In the genomic region with DNA sequence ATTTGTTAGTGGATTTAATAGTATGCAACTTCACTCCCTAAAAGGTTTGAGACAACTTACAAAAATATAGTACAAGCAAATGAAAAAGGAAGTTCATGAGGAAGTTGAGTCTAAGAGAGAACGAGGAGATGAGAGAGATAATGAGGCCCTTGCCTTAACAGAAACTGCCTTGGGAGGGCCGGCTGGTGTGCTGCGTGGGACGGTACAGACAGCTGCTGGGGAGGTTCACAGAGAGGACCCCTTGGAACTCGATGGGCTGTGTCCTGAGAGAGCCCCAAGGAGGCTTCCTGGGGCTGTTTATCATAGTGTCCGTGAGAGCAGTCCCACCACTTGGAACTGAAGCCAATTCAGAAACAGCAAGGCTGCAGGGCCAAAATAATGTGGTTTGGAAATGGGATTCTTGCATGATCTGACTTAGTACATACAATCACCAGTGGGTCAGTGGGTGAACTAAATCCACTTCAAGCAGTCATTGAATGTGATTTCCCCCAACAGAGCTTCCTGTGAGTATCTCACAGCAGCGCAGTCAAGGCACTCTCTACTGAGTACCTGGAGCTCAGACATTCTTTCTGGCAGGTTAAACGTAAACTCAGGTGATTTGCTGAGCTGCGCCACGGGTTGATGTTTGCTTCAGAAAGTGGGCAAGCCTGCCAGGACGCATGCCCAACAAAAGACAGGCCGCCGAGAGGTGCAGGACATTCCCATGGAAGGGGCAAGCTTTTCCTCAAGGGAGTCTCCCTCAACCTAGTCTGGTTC, we compare ENCODE assay signal across 10 cellular contexts.
DNase-seq lines count a peak whose midpoint lies in the region; ATAC-seq and TF ChIP-seq lines count a peak whose summit lies in the region.
"Had no signal": no experiment of that assay in that cellular context is flagged by ENCODE, and none has a peak within 500 bp of the region (broad histone marks: within the 10 kb centered on the region; RNA-seq: fewer than 3 reads in every experiment).

No MANE protein-coding gene starts in this region.

- no peaks in the 10 kb centered on the region for H3K9me3 ChIP-seq in left ventricle myocardium inferior (replicated peaks)
- H3K9me3 ChIP-seq in right atrium auricular region: no peaks in the 10 kb centered on the region
- no peaks in the 10 kb centered on the region for H3K9me3 ChIP-seq in esophagus squamous epithelium

- peaks cover 74% of the 10 kb centered on the region for H3K36me3 ChIP-seq in left ventricle myocardium inferior
- peaks cover 66% of the 10 kb centered on the region for H3K36me3 ChIP-seq in right atrium auricular region
- H3K36me3 ChIP-seq in esophagus squamous epithelium: peaks cover 0 to 98% (median 6%) of the 10 kb centered on the region in 3 donors

- CTCF ChIA-PET in activated CD8-positive, alpha-beta T cell treated with anti-CD3 and anti-CD28 coated beads, Interleukin-2, amount 10 ng/mL, durations not matched to agents 7 days and 5 days (lab: Charles Lee): interaction anchor here (0.6 to 3.5 kb wide), 6 partner anchors 16 to 265 kb away, joined by 3 to 15 read pairs (median 6); no protein-coding TSS in a partner anchor

- DNase-seq in left ventricle myocardium inferior (no peak), right atrium auricular region (ENCODE audit: low spot score) (no peak), NCI-H1930 (lab: John Stamatoyannopoulos, UW) (no peak), putamen (ENCODE audit: low spot score) (no peak), esophagus squamous epithelium (lab: John Stamatoyannopoulos, UW) (no peak)
- DNase-seq in activated CD8-positive, alpha-beta T cell treated with anti-CD3 and anti-CD28 coated beads, Interleukin-2, amount 10 ng/mL, durations not matched to agents 7 days and 5 days: peak; percentile 46
- DNase-seq in stimulated activated CD8-positive, alpha-beta memory T cell treated with anti-CD3 and anti-CD28 coated beads, Interleukin-4, amount 100 ng/mL, for 48 hours: peak; percentile 46

- peaks cover 22% of the 10 kb centered on the region for H3K4me1 Mint-ChIP-seq in activated CD8-positive, alpha-beta T cell treated with anti-CD3 and anti-CD28 coated beads, Interleukin-2, amount 10 ng/mL, durations not matched to agents 7 days and 5 days (ENCODE audit: low read depth)

- H3K27ac Mint-ChIP-seq in activated CD8-positive, alpha-beta T cell treated with anti-CD3 and anti-CD28 coated beads, Interleukin-2, amount 10 ng/mL, durations not matched to agents 7 days and 5 days: peak overlapping the region; percentile 85
- H3K27ac Mint-ChIP-seq: brain had no signal

- TF ChIP-seq CTCF in left ventricle myocardium inferior (IDR thresholded peaks at IDR 0.05; ENCODE audit: borderline replicate concordance) (no peak), right atrium auricular region (IDR thresholded peaks at IDR 0.05) (no peak), esophagus squamous epithelium (IDR thresholded peaks at IDR 0.05) (no peak)

- H3K4me1 ChIP-seq in left ventricle myocardium inferior (peaks cover 22% of the 10 kb centered on the region), right atrium auricular region (peaks cover 0 to 10% of the 10 kb centered on the region in 2 donors), esophagus squamous epithelium (peaks cover 0 to 16% (median 0%) of the 10 kb centered on the region in 3 donors)

- intact Hi-C loops in left ventricle myocardium inferior (cut with micrococcal nuclease): no loop called here
- intact Hi-C loops in esophagus squamous epithelium (cut with DNase I): no loop called here

- H3K27me3 ChIP-seq in left ventricle myocardium inferior (ENCODE audit: low read depth): no peaks in the 10 kb centered on the region
- H3K27me3 ChIP-seq in right atrium auricular region: no peaks in the 10 kb centered on the region
- no peaks in the 10 kb centered on the region for H3K27me3 ChIP-seq in esophagus squamous epithelium

- H3K4me3 ChIP-seq in left ventricle myocardium inferior (no peak overlapping the region), right atrium auricular region (no peak overlapping the region), esophagus squamous epithelium (no peak overlapping the region)

- peak; percentile 61 for ATAC-seq in HG03571 (IDR thresholded peaks at IDR 0.05; ENCODE audit: unreplicated experiment)
- ATAC-seq in activated CD8-positive, alpha-beta T cell treated with anti-CD3 and anti-CD28 coated beads, Interleukin-2, amount 10 ng/mL, durations not matched to agents 7 days and 5 days: peak; percentile 82
- ATAC-seq: HCT116 had no signal

- H3K9me3 Mint-ChIP-seq in activated CD8-positive, alpha-beta T cell treated with anti-CD3 and anti-CD28 coated beads, Interleukin-2, amount 10 ng/mL, durations not matched to agents 7 days and 5 days (ENCODE audit: insufficient read depth): no peaks in the 10 kb centered on the region
- H3K9me3 Mint-ChIP-seq: brain had no signal

- H3K27me3 Mint-ChIP-seq in activated CD8-positive, alpha-beta T cell treated with anti-CD3 and anti-CD28 coated beads, Interleukin-2, amount 10 ng/mL, durations not matched to agents 7 days and 5 days (ENCODE audit: low read depth): no peaks in the 10 kb centered on the region
- H3K27me3 Mint-ChIP-seq: brain had no signal

- 64 to 72% methylated on average over 12 of the region's 13 CpGs for WGBS in esophagus squamous epithelium, 2 donors

- H3K4me3 Mint-ChIP-seq in activated CD8-positive, alpha-beta T cell treated with anti-CD3 and anti-CD28 coated beads, Interleukin-2, amount 10 ng/mL, durations not matched to agents 7 days and 5 days: peak overlapping the region; percentile 27
- H3K4me3 Mint-ChIP-seq: brain had no signal

- TF ChIP-seq POLR2A in esophagus squamous epithelium (IDR thresholded peaks at IDR 0.05): no peak

- H3K27ac ChIP-seq in left ventricle myocardium inferior (replicated peaks) (peak overlapping the region; percentile 50), right atrium auricular region (no peak overlapping the region), esophagus squamous epithelium (peak overlapping the region in 2 of 4 donors; percentile 16 to 19)

- POLR2A ChIA-PET in activated CD8-positive, alpha-beta T cell treated with anti-CD3 and anti-CD28 coated beads, Interleukin-2, amount 10 ng/mL, durations not matched to agents 7 days and 5 days (lab: Charles Lee): interaction anchor here (0.8 to 1.3 kb wide), 3 partner anchors 81 to 314 kb away, joined by 3 to 4 read pairs (median 4); partner anchors contain the start of gene CRTC3

- H3K36me3 Mint-ChIP-seq in activated CD8-positive, alpha-beta T cell treated with anti-CD3 and anti-CD28 coated beads, Interleukin-2, amount 10 ng/mL, durations not matched to agents 7 days and 5 days (ENCODE audit: low read depth): peaks cover 38% of the 10 kb centered on the region

Comparison
In these comparisons a context has a peak if more than half of its experiments do, and no peak if none do; other contexts are left out.
1. DNase-seq: peak in activated CD8-positive, alpha-beta T cell treated with anti-CD3 and anti-CD28 coated beads, Interleukin-2, amount 10 ng/mL, durations not matched to agents 7 days and 5 days (single experiment) and stimulated activated CD8-positive, alpha-beta memory T cell treated with anti-CD3 and anti-CD28 coated beads, Interleukin-4, amount 100 ng/mL, for 48 hours (single experiment); none in left ventricle myocardium inferior (single experiment), right atrium auricular region (single experiment), NCI-H1930 (0 of 2), putamen (single experiment) and esophagus squamous epithelium (single experiment).